Comparison of ENCODE assay signal across 23 cellular contexts in the genomic region with DNA sequence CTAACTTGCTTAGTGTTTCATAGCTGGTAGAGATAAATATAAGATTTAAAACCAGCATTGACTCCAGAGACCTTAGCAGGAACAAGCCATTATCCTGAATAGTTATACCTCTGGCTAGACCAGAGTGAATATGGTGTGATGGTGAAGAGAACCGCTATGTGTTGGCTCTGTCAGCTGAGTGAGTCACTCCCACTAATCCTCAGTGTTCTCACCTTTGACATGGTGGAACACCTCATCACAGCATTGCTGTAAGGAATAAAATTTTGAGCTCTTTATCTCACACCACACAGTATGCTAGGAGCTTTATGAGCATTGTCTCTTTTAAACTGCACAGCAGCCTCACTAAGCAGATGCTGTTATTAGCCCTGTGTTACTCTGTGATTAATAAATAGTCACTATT.
DNase-seq lines count a peak whose midpoint lies in the region; ATAC-seq and TF ChIP-seq lines count a peak whose summit lies in the region.
"Had no signal": no experiment of that assay in that cellular context is flagged by ENCODE, and none has a peak within 500 bp of the region (broad histone marks: within the 10 kb centered on the region; RNA-seq: fewer than 3 reads in every experiment).

No MANE protein-coding gene starts in this region.

- TF ChIP-seq CTCF in fibroblast of villous mesenchyme (IDR thresholded peaks at IDR 0.05; ENCODE audit: insufficient read depth, low read depth, low read length) (no peak), endodermal cell (conservative IDR thresholded peaks at IDR 0.05) (no peak), omental fat pad (IDR thresholded peaks at IDR 0.05) (no peak), left lung (IDR thresholded peaks at IDR 0.05) (no peak)

- H3K36me3 Mint-ChIP-seq in activated T-helper 17 cell treated with anti-CD3 and anti-CD28 coated beads, Interleukin-2, amount 50 U/mL, for 72 hours (ENCODE audit: low read depth), result peaks cover 72% of the 10 kb centered on the region
- peaks cover 52% of the 10 kb centered on the region for H3K36me3 Mint-ChIP-seq in endodermal cell (ENCODE audit: low read depth)

- H3K4me3 ChIP-seq in fibroblast of villous mesenchyme (ENCODE audit: low read depth, low read length) (no peak overlapping the region), endodermal cell (ENCODE audit: low read length) (no peak overlapping the region), left lung (no peak overlapping the region)
- H3K4me3 ChIP-seq: cardiac muscle cell, transverse colon had no signal

- peaks cover 0 to 6% of the 10 kb centered on the region in 2 donors for H3K9me3 Mint-ChIP-seq in stimulated activated naive CD8-positive, alpha-beta T cell treated with anti-CD3 and anti-CD28 coated beads, Interleukin-15, amount 100 ng/mL, for 72 hours
- H3K9me3 Mint-ChIP-seq in activated T-helper 17 cell treated with anti-CD3 and anti-CD28 coated beads, Interleukin-2, amount 50 U/mL, for 72 hours, result no peaks in the 10 kb centered on the region
- H3K9me3 Mint-ChIP-seq in endodermal cell, result no peaks in the 10 kb centered on the region
- H3K9me3 Mint-ChIP-seq: activated naive CD4-positive, alpha-beta T cell treated with anti-CD3 and anti-CD28 coated beads, Interleukin-2, amount 50 U/mL, for 24 hours; neural crest cell; T-cell had no signal

- DNase-seq in stimulated activated naive CD8-positive, alpha-beta T cell treated with anti-CD3 and anti-CD28 coated beads, Interleukin-15, Interleukin-2, amounts not matched to agents 100 U/mL and 50 U/mL, for 24 hours, result no peak
- DNase-seq in stimulated activated naive CD8-positive, alpha-beta T cell treated with anti-CD3 and anti-CD28 coated beads, Interleukin-15, amount 100 ng/mL, for 72 hours, result no peak
- peak; percentile 59 for DNase-seq in fibroblast of villous mesenchyme (ENCODE audit: low read depth)
- DNase-seq in endodermal cell, result no peak
- no peak for DNase-seq in omental fat pad (ENCODE audit: low spot score)
- no peak for DNase-seq in left lung
- DNase-seq in H4 (ENCODE audit: low spot score), result no peak
- DNase-seq: activated CD4-positive, alpha-beta T cell treated with anti-CD3 and anti-CD28 coated beads, Interleukin-2, amount 50 U/mL, for 48 hours; activated T-cell treated with anti-CD3 and anti-CD28 coated beads, Interleukin-2, amount 50 U/mL, for 24 hours; DMS79; islet precursor cell; MV-4-11; NCI-H2029 treated with DMSO at 0.1 percent for 48 hours; NCI-H524; SHP77; stimulated activated CD4-positive, alpha-beta T cell treated with anti-CD3 and anti-CD28 coated beads, Interleukin-12 subunit alpha, Interleukin-12 subunit beta, amount 100 ng/mL, for 4 hours; T-cell; transverse colon had no signal

- peaks cover 61% of the 10 kb centered on the region for H3K36me3 ChIP-seq in endodermal cell (ENCODE audit: control insufficient read depth, insufficient read depth, low read length)
- peaks cover 0 to 44% of the 10 kb centered on the region in 2 donors for H3K36me3 ChIP-seq in left lung
- H3K36me3 ChIP-seq: cardiac muscle cell had no signal

- H3K27me3 Mint-ChIP-seq in stimulated activated naive CD8-positive, alpha-beta T cell treated with anti-CD3 and anti-CD28 coated beads, Interleukin-15, amount 100 ng/mL, for 72 hours, result no peaks in the 10 kb centered on the region
- no peaks in the 10 kb centered on the region for H3K27me3 Mint-ChIP-seq in activated T-helper 17 cell treated with anti-CD3 and anti-CD28 coated beads, Interleukin-2, amount 50 U/mL, for 72 hours
- no peaks in the 10 kb centered on the region for H3K27me3 Mint-ChIP-seq in endodermal cell (ENCODE audit: insufficient read depth)
- H3K27me3 Mint-ChIP-seq: activated naive CD4-positive, alpha-beta T cell treated with anti-CD3 and anti-CD28 coated beads, Interleukin-2, amount 50 U/mL, for 24 hours; activated T-cell treated with anti-CD3 and anti-CD28 coated beads, Interleukin-2, amount 50 U/mL, for 24 hours; T-cell had no signal

- peaks cover 25% of the 10 kb centered on the region for H3K9me3 ChIP-seq in endodermal cell (ENCODE audit: control insufficient read depth, low read length)
- no peaks in the 10 kb centered on the region for H3K9me3 ChIP-seq in left lung
- H3K9me3 ChIP-seq: transverse colon had no signal

- H3K27ac Mint-ChIP-seq in stimulated activated naive CD8-positive, alpha-beta T cell treated with anti-CD3 and anti-CD28 coated beads, Interleukin-15, amount 100 ng/mL, for 72 hours, result no peak overlapping the region
- no peak overlapping the region for H3K27ac Mint-ChIP-seq in activated T-helper 17 cell treated with anti-CD3 and anti-CD28 coated beads, Interleukin-2, amount 50 U/mL, for 72 hours
- no peak overlapping the region for H3K27ac Mint-ChIP-seq in endodermal cell
- H3K27ac Mint-ChIP-seq: activated naive CD4-positive, alpha-beta T cell treated with anti-CD3 and anti-CD28 coated beads, Interleukin-2, amount 50 U/mL, for 24 hours; activated T-cell treated with anti-CD3 and anti-CD28 coated beads, Interleukin-2, amount 50 U/mL, for 24 hours had no signal

- H3K27me3 ChIP-seq in endodermal cell (ENCODE audit: control insufficient read depth, insufficient read depth, low read length, poor library complexity, severe bottlenecking) (no peaks in the 10 kb centered on the region), left lung (no peaks in the 10 kb centered on the region)
- H3K27me3 ChIP-seq: cardiac muscle cell, transverse colon had no signal

- H3K4me1 ChIP-seq in endodermal cell (ENCODE audit: control insufficient read depth, insufficient read depth, low read length) (peaks cover 4% of the 10 kb centered on the region), left lung (no peaks in the 10 kb centered on the region)
- H3K4me1 ChIP-seq: transverse colon had no signal

- no peak overlapping the region for H3K4me3 Mint-ChIP-seq in stimulated activated naive CD8-positive, alpha-beta T cell treated with anti-CD3 and anti-CD28 coated beads, Interleukin-15, amount 100 ng/mL, for 72 hours
- H3K4me3 Mint-ChIP-seq in activated T-helper 17 cell treated with anti-CD3 and anti-CD28 coated beads, Interleukin-2, amount 50 U/mL, for 72 hours, result no peak overlapping the region
- no peak overlapping the region for H3K4me3 Mint-ChIP-seq in endodermal cell
- H3K4me3 Mint-ChIP-seq: activated naive CD4-positive, alpha-beta T cell treated with anti-CD3 and anti-CD28 coated beads, Interleukin-2, amount 50 U/mL, for 24 hours; activated T-cell treated with anti-CD3 and anti-CD28 coated beads, Interleukin-2, amount 50 U/mL, for 24 hours; CD14-positive monocyte; neural crest cell; T-cell had no signal

- H3K27ac ChIP-seq in endodermal cell (ENCODE audit: low read depth, low read length) (no peak overlapping the region), left lung (no peak overlapping the region)
- H3K27ac ChIP-seq: cardiac muscle cell, transverse colon had no signal

- no peaks in the 10 kb centered on the region for H3K4me1 Mint-ChIP-seq in stimulated activated naive CD8-positive, alpha-beta T cell treated with anti-CD3 and anti-CD28 coated beads, Interleukin-15, amount 100 ng/mL, for 72 hours
- peaks cover 5% of the 10 kb centered on the region for H3K4me1 Mint-ChIP-seq in activated T-helper 17 cell treated with anti-CD3 and anti-CD28 coated beads, Interleukin-2, amount 50 U/mL, for 72 hours
- peaks cover 21% of the 10 kb centered on the region for H3K4me1 Mint-ChIP-seq in endodermal cell

- 90% methylated on average over 1 of the region's 1 CpG; no CpG with 5 or more reads in 1 of the 2 experiments for WGBS in endodermal cell (ENCODE audit: insufficient coverage in 1 of 2, insufficient read length in 1 of 2), 2 experiments

- H3K9ac ChIP-seq in endodermal cell (ENCODE audit: extremely low read depth, low read length, poor library complexity, severe bottlenecking), result no peak overlapping the region

- intact Hi-C loops in left lung (cut with DNase I), result no loop called here

- ATAC-seq in stimulated activated naive CD8-positive, alpha-beta T cell treated with anti-CD3 and anti-CD28 coated beads, Interleukin-15, Interleukin-2, amounts not matched to agents 100 U/mL and 50 U/mL, for 24 hours, result peak; percentile 61
- no peak for ATAC-seq in stimulated activated naive CD8-positive, alpha-beta T cell treated with anti-CD3 and anti-CD28 coated beads, Interleukin-15, amount 100 ng/mL, for 72 hours
- peak; percentile 52 for ATAC-seq in activated T-helper 17 cell treated with anti-CD3 and anti-CD28 coated beads, Interleukin-2, amount 50 U/mL, for 72 hours (replicated peaks)
- no peak for ATAC-seq in omental fat pad (ENCODE audit: low FRiP score)
- ATAC-seq in left lung, result no peak
- ATAC-seq: T-cell had no signal

Comparison
In these comparisons a context has a peak if more than half of its experiments do, and no peak if none do; other contexts are left out.
1. ATAC-seq: peak in stimulated activated naive CD8-positive, alpha-beta T cell treated with anti-CD3 and anti-CD28 coated beads, Interleukin-15, Interleukin-2, amounts not matched to agents 100 U/mL and 50 U/mL, for 24 hours (single experiment) and activated T-helper 17 cell treated with anti-CD3 and anti-CD28 coated beads, Interleukin-2, amount 50 U/mL, for 72 hours (single experiment); none in stimulated activated naive CD8-positive, alpha-beta T cell treated with anti-CD3 and anti-CD28 coated beads, Interleukin-15, amount 100 ng/mL, for 72 hours (single experiment), omental fat pad (single experiment) and left lung (single experiment).